18 cellular contexts compared by ENCODE assay signal in the genomic region with DNA sequence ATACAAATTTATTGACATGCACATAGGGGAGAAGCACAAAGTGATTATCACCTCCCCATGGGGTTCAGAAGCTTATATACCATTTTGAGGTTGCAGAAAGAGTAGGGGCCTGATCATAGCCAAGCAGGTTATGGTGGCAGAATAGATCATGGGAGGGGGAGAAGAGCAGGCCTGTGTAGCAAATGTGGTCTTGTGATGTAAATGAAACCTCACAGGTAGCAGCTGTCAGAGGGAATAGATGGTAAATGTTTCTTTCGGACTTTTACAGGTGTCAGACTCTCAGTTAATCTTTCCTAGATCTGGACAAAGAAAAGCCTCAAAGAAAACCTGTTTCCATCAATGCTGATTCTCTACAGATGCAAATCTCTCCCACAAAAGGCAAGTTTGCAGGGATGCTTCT.
DNase-seq lines count a peak whose midpoint lies in the region; ATAC-seq and TF ChIP-seq lines count a peak whose summit lies in the region.
"Had no signal": no experiment of that assay in that cellular context is flagged by ENCODE, and none has a peak within 500 bp of the region (broad histone marks: within the 10 kb centered on the region; RNA-seq: fewer than 3 reads in every experiment).

No MANE protein-coding gene starts in this region.

- 35 to 43% methylated on average over 1 of the region's 1 CpG for WGBS in body of pancreas, 2 donors

- peak; percentile 57 for ATAC-seq in GM18907 (IDR thresholded peaks at IDR 0.05; ENCODE audit: unreplicated experiment)
- peak; percentile 15 for ATAC-seq in GM19468 (IDR thresholded peaks at IDR 0.05; ENCODE audit: extremely low read depth, unreplicated experiment)
- peak; percentile 40 for ATAC-seq in HG02870 (IDR thresholded peaks at IDR 0.05; ENCODE audit: unreplicated experiment)
- no peak for ATAC-seq in body of pancreas
- no peak for ATAC-seq in left lung
- ATAC-seq: K562, Panc1 had no signal

- H3K4me3 ChIP-seq in body of pancreas, result no peak overlapping the region
- H3K4me3 ChIP-seq in left lung, result no peak overlapping the region
- H3K4me3 ChIP-seq in MG63, result no peak overlapping the region
- H3K4me3 ChIP-seq: K562 had no signal

- no peak overlapping the region for H3K27ac ChIP-seq in body of pancreas
- no peak overlapping the region for H3K27ac ChIP-seq in left lung

- H3K4me1 ChIP-seq in body of pancreas (no peaks in the 10 kb centered on the region), left lung (no peaks in the 10 kb centered on the region)

- TF ChIP-seq CTCF in body of pancreas (IDR thresholded peaks at IDR 0.05), result no peak
- no peak for TF ChIP-seq CTCF in left lung (IDR thresholded peaks at IDR 0.05)

- TF ChIP-seq POLR2A in body of pancreas (IDR thresholded peaks at IDR 0.05), result no peak

- intact Hi-C loops in body of pancreas (cut with DNase I) (no loop called here), left lung (cut with DNase I) (no loop called here)

- DNase-seq in body of pancreas, result no peak
- DNase-seq in left lung, result no peak
- DNase-seq in stimulated activated CD4-positive, alpha-beta T cell treated with anti-CD3 and anti-CD28 coated beads, Interleukin-2, amount 100 ng/mL, for 24 hours, result no peak
- no peak for DNase-seq in MG63
- DNase-seq: ACHN, AML-193, DMS 273 treated with DMSO at 0.1 percent for 48 hours, GOT3, HFFc6, MV-4-11, NCI-H2081 treated with DMSO at 0.1 percent for 48 hours, NCI-H524, SW 1271 had no signal

- H3K9me3 ChIP-seq in body of pancreas (no peaks in the 10 kb centered on the region), left lung (no peaks in the 10 kb centered on the region), MG63 (no peaks in the 10 kb centered on the region)

- H3K36me3 ChIP-seq in body of pancreas (replicated peaks in 1 of 2; ENCODE audit: insufficient read depth in 1 of 2, low read depth in 2 of 2), result no peaks in the 10 kb centered on the region
- H3K36me3 ChIP-seq in left lung, result no peaks in the 10 kb centered on the region
- H3K36me3 ChIP-seq in MG63, result no peaks in the 10 kb centered on the region

- H3K27me3 ChIP-seq in body of pancreas (no peaks in the 10 kb centered on the region), left lung (no peaks in the 10 kb centered on the region), MG63 (no peaks in the 10 kb centered on the region)

Comparison
In these comparisons a context has a peak if more than half of its experiments do, and no peak if none do; other contexts are left out.
1. ATAC-seq: peak in GM18907 (single experiment), GM19468 (single experiment) and HG02870 (single experiment); none in body of pancreas (single experiment) and left lung (single experiment).